2 cellular contexts compared by ENCODE assay signal in the genomic region with DNA sequence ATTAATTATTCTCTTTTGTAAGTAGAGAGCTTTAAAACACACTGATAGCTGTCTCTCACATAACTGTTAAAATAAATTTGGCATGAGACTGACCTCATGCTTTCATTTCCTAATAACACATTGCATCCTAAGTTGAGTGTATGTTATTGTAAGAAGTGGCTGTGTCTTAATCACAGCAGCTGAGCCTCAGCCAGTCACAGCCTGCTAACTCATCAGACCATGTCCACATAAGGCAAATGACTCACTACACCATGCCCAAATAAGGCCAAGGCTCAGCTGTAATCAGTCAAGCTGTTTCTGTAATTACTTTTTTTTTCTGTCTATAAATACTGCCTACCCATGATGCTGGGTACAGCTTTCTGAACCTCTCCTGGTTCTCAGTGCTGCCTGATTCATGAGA.
A peak's percentile ranks its signal among the peaks of the same experiment; 100 is the strongest.
TF ChIP-seq lines count a peak whose summit lies in the region.

No MANE protein-coding gene starts in this region.

TF ChIP-seq in IMR-90, 13 proteins besides CTCF, POLR2A, EP300 and RAD21:
- TF ChIP-seq MXI1 (IDR thresholded peaks at IDR 0.05; ENCODE audit: borderline replicate concordance, low read depth, low read length), result no peak
- no peak for TF ChIP-seq MAZ (IDR thresholded peaks at IDR 0.05; ENCODE audit: borderline replicate concordance, low read depth, low read length)
- TF ChIP-seq CEBPB (IDR thresholded peaks at IDR 0.05; ENCODE audit: low read depth, low read length), result no peak
- no peak for TF ChIP-seq BHLHE40 (IDR thresholded peaks at IDR 0.05; ENCODE audit: low read depth, low read length)
- TF ChIP-seq SMC3 (IDR thresholded peaks at IDR 0.05; ENCODE audit: low read depth, low read length), result no peak
- TF ChIP-seq FOS (IDR thresholded peaks at IDR 0.05; ENCODE audit: low read depth, low read length), result no peak
- TF ChIP-seq, protein P1, sequence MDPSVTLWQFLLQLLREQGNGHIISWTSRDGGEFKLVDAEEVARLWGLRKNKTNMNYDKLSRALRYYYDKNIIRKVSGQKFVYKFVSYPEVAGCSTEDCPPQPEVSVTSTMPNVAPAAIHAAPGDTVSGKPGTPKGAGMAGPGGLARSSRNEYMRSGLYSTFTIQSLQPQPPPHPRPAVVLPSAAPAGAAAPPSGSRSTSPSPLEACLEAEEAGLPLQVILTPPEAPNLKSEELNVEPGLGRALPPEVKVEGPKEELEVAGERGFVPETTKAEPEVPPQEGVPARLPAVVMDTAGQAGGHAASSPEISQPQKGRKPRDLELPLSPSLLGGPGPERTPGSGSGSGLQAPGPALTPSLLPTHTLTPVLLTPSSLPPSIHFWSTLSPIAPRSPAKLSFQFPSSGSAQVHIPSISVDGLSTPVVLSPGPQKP (IDR thresholded peaks at IDR 0.05; ENCODE audit: borderline replicate concordance, low read depth, low read length), result no peak
- TF ChIP-seq RCOR1 (IDR thresholded peaks at IDR 0.05; ENCODE audit: insufficient replicate concordance, low read length), result no peak
- TF ChIP-seq MAFK (IDR thresholded peaks at IDR 0.05; ENCODE audit: low read depth, low read length), result no peak
- no peak for TF ChIP-seq RFX5 (IDR thresholded peaks at IDR 0.05; ENCODE audit: low read depth, low read length)
- TF ChIP-seq, protein P2, sequence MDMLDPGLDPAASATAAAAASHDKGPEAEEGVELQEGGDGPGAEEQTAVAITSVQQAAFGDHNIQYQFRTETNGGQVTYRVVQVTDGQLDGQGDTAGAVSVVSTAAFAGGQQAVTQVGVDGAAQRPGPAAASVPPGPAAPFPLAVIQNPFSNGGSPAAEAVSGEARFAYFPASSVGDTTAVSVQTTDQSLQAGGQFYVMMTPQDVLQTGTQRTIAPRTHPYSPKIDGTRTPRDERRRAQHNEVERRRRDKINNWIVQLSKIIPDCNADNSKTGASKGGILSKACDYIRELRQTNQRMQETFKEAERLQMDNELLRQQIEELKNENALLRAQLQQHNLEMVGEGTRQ (IDR thresholded peaks at IDR 0.05; ENCODE audit: low read depth, low read length), result no peak
- TF ChIP-seq NFE2L2 (IDR thresholded peaks at IDR 0.05; ENCODE audit: low read depth, low read length), result no peak
- no peak for TF ChIP-seq CHD1 (IDR thresholded peaks at IDR 0.05; ENCODE audit: low read depth, low read length)

TF ChIP-seq in H1, 55 proteins besides CTCF, POLR2A, EP300 and RAD21:
- no peak for TF ChIP-seq BRCA1 (IDR thresholded peaks at IDR 0.05; ENCODE audit: low read depth, low read length)
- TF ChIP-seq SRF (IDR thresholded peaks at IDR 0.05; ENCODE audit: low read depth, low read length), result peak; percentile 72
